ENCODE assay signal across 26 cellular contexts in genomic region chr17:63798572-63799113, GRCh38.
"Had no signal": no experiment of that assay in that cellular context is flagged by ENCODE, and none has a peak within 500 bp of the region (broad histone marks: within the 10 kb centered on the region; RNA-seq: fewer than 3 reads in every experiment).

No MANE protein-coding gene starts in this region.

- H3K27me3 ChIP-seq: esophagus squamous epithelium, foreskin keratinocyte, gastroesophageal sphincter, heart left ventricle, hepatocyte, right atrium auricular region, sigmoid colon, stomach, thyroid gland, vagina had no signal

- H3K9ac ChIP-seq: parathyroid adenoma had no signal

- H3K27ac ChIP-seq: esophagus squamous epithelium, foreskin keratinocyte, gastroesophageal sphincter, heart left ventricle, hepatocyte, parathyroid adenoma, prostate gland, right atrium auricular region, sigmoid colon, stomach, thyroid gland, vagina had no signal

- H3K9me3 ChIP-seq: esophagus squamous epithelium, gastroesophageal sphincter, heart left ventricle, prostate gland, right atrium auricular region, sigmoid colon, stomach, thyroid gland, vagina had no signal

- H2AFZ ChIP-seq: hepatocyte, parathyroid adenoma had no signal

- H3K9me3 Mint-ChIP-seq: effector memory CD8-positive, alpha-beta T cell; memory B cell; natural killer cell; stimulated activated effector memory CD8-positive, alpha-beta T cell treated with anti-CD3 and anti-CD28 coated beads, Interleukin-12 subunit alpha, Interleukin-12 subunit beta, amount 100 ng/mL, for 72 hours had no signal

- H3K27me3 Mint-ChIP-seq: effector memory CD8-positive, alpha-beta T cell; memory B cell had no signal

- H3K4me3 Mint-ChIP-seq: effector memory CD8-positive, alpha-beta T cell; memory B cell; natural killer cell; stimulated activated effector memory CD8-positive, alpha-beta T cell treated with anti-CD3 and anti-CD28 coated beads, Interleukin-12 subunit alpha, Interleukin-12 subunit beta, amount 100 ng/mL, for 72 hours had no signal

- DNase-seq: cortex of kidney; effector memory CD8-positive, alpha-beta T cell; erythroblast; esophagus squamous epithelium; foreskin keratinocyte; heart left ventricle; kidney; natural killer cell; occipital lobe; sigmoid colon; stimulated activated CD4-positive, alpha-beta T cell treated with anti-CD3 and anti-CD28 coated beads, Interleukin-2, amount 100 ng/mL, for 24 hours; stimulated activated CD4-positive, alpha-beta T cell treated with anti-CD3 and anti-CD28 coated beads, Interleukin-4, amount 100 ng/mL, for 24 hours; stimulated activated naive CD4-positive, alpha-beta T cell treated with Interleukin-2 at 50 U/mL for 16 hours; stomach; thyroid gland; trophoblast cell had no signal

- H3K4me1 ChIP-seq: esophagus squamous epithelium, foreskin keratinocyte, gastroesophageal sphincter, heart left ventricle, parathyroid adenoma, prostate gland, right atrium auricular region, sigmoid colon, stomach, thyroid gland, vagina had no signal

- H3K4me2 ChIP-seq: hepatocyte had no signal

- ATAC-seq: effector memory CD8-positive, alpha-beta T cell; foreskin keratinocyte; gastroesophageal sphincter; heart left ventricle; left lobe of liver; natural killer cell; stimulated activated effector memory CD8-positive, alpha-beta T cell treated with anti-CD3 and anti-CD28 coated beads, Interleukin-12 subunit alpha, Interleukin-12 subunit beta, amount 100 ng/mL, for 72 hours had no signal

- H3K4me1 Mint-ChIP-seq: memory B cell; natural killer cell; stimulated activated effector memory CD8-positive, alpha-beta T cell treated with anti-CD3 and anti-CD28 coated beads, Interleukin-12 subunit alpha, Interleukin-12 subunit beta, amount 100 ng/mL, for 72 hours had no signal

- H3K4me3 ChIP-seq: esophagus squamous epithelium, gastroesophageal sphincter, heart left ventricle, hepatocyte, lung, prostate gland, right atrium auricular region, sigmoid colon, stomach, thyroid gland, vagina had no signal

- H3K27ac Mint-ChIP-seq: memory B cell, natural killer cell had no signal
